ENCODE assay signal across 36 cellular contexts in genomic region chr2:61590214-61590613, GRCh38.
"Had no signal": no experiment of that assay in that cellular context is flagged by ENCODE, and none has a peak within 500 bp of the region (broad histone marks: within the 10 kb centered on the region; RNA-seq: fewer than 3 reads in every experiment).

No MANE protein-coding gene starts in this region.

- H3K4me2 ChIP-seq: KMS-11 had no signal

- H3K27me3 ChIP-seq: MG63 had no signal

- H3K27ac ChIP-seq: KMS-11 had no signal

- H3K9ac ChIP-seq: KMS-11 had no signal

- H3K4me3 ChIP-seq: MG63 had no signal

- DNase-seq: Karpas-422, Kasumi-1, KG1, MG63, MM.1S, MV-4-11, NCI-H1048, NCI-H1092, NCI-H1092 treated with DMSO at 0.1 percent for 48 hours, NCI-H1105, NCI-H1105 treated with DMSO at 0.1 percent for 48 hours, NCI-H1417, NCI-H1417 treated with DMSO at 0.1 percent for 48 hours, NCI-H1436, NCI-H1436 treated with DMSO at 0.1 percent for 48 hours, NCI-H146, NCI-H1694, NCI-H1694 treated with DMSO at 0.1 percent for 48 hours, NCI-H187, NCI-H187 treated with DMSO at 0.1 percent for 48 hours, NCI-H1930, NCI-H2029, NCI-H2029 treated with DMSO at 0.1 percent for 48 hours, NCI-H2081, NCI-H2081 treated with DMSO at 0.1 percent for 48 hours, NCI-H2107, NCI-H2171, NCI-H2171 treated with DMSO at 0.1 percent for 48 hours, NCI-H2227 treated with DMSO at 0.1 percent for 48 hours, NCI-H226, NCI-H345, NCI-H446, NCI-H446 treated with DMSO at 0.1 percent for 48 hours, NCI-H510A, NCI-H510A treated with DMSO at 0.1 percent for 48 hours had no signal

- H3K36me3 ChIP-seq: MG63 had no signal

- H3K9me3 ChIP-seq: MG63 had no signal
